In the genomic region with DNA sequence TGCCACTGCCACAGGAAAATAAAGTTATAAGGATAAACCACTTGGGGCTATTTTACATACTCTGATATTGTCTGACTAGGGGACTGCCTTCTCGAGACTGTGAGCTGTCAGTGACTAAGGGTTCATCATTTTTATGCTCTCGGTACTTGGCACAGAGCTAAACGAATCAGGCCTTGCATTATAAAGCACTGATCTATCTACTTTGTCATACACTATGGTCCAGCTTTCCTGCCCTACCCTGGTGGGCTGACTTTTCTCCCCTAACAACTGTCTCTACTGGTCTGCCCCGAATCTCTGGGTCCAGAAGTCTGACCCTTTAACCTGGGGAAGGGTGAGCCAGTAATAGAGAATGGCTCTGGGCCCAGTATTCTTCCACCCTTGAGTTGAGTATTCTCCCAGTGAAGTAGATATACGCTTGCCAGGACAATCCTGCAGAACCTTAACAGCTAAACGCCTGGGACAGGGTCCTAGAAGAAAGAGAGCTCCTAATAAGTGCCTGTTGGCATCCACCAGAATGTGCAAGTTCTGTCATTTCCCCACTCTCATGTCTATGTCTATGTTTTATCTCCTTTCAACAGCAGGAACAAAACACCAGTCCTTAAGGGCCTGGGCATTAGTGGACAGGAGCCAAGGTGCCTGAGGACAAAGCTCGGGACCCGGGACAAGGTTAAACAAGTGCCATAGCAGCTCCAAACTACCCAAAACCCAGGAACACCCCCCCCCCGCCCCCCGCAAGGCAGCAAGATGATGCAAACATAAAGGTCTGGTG, we compare ENCODE assay signal across 9 cellular contexts. TPM values are rescaled to one million over a fixed set of nuclear protein-coding genes. Genes with fewer than 3 reads are reported as not detected.
DNase-seq lines count a peak whose midpoint lies in the region; ATAC-seq, FAIRE-seq and TF ChIP-seq lines count a peak whose summit lies in the region.
"Had no signal": no experiment of that assay in that cellular context is flagged by ENCODE, and none has a peak within 500 bp of the region (broad histone marks: within the 10 kb centered on the region; RNA-seq: fewer than 3 reads in every experiment).

No MANE protein-coding gene starts in this region.

- H3K56ac ChIP-seq in H1 (replicated peaks; ENCODE audit: insufficient read length, low read depth, low read length) = no peak overlapping the region

- H3K27me3 ChIP-seq in H1 (replicated peaks in 1 of 4; ENCODE audit: control insufficient read depth in 3 of 4, extremely low read depth in 1 of 4, insufficient read depth in 3 of 4, low read length in 3 of 4) = 0 out of 7 replicates have a peak, but pooled peaks cover 0 to 3% (median 0%) of the 10 kb centered on the region in 4 experiments

- peak overlapping the region; percentile 44 to 87 (median 72) for H3K4me3 Mint-ChIP-seq in naive B cell

- H3K23ac ChIP-seq in H1 (ENCODE audit: insufficient read length) = no peak overlapping the region

- FAIRE-seq in H1 (lab: Jason Lieb, UNC) = no peak
- FAIRE-seq: islet of Langerhans had no signal

- H3K23me2 ChIP-seq in H1 (ENCODE audit: low read depth, low read length) = peaks cover 10% of the 10 kb centered on the region; the same call in 1 of the 2 replicates

- peaks cover 0 to 9% of the 10 kb centered on the region in 2 experiments; a peak in 1 of 4 replicates for H3K79me2 ChIP-seq in H1 (ENCODE audit: control insufficient read depth in 1 of 2, insufficient read depth in 2 of 2, low read length in 2 of 2)

- H2BK12ac ChIP-seq in H1 (ENCODE audit: low read depth, low read length) = peak overlapping the region; percentile 19; the same call in 1 of the 2 replicates

- TF ChIP-seq CTCF in H1 (IDR thresholded peaks at IDR 0.05; ENCODE audit: control extremely low read depth in 1 of 3, insufficient read depth in 1 of 3, low read depth in 1 of 3, low read length in 3 of 3) = no peak

- H2BK15ac ChIP-seq in H1 (ENCODE audit: low read length) = no peak overlapping the region

- no peak overlapping the region for H4K8ac ChIP-seq in H1 (ENCODE audit: extremely low read depth, insufficient read depth, low read length)

- H4K20me1 ChIP-seq in H1 (replicated peaks in 1 of 2; ENCODE audit: control insufficient read depth in 1 of 2, insufficient read depth in 2 of 2, low read length in 2 of 2) = no peaks in the 10 kb centered on the region

- no peak for TF ChIP-seq RAD21 in H1 (IDR thresholded peaks at IDR 0.05 in 1 of 2, conservative IDR thresholded peaks at IDR 0.05 in 1 of 2; ENCODE audit: low read depth in 2 of 2, low read length in 2 of 2)

- no peak for TF ChIP-seq POLR2A in H1 (IDR thresholded peaks at IDR 0.05; ENCODE audit: control extremely low read depth in 1 of 2, low read depth in 2 of 2, low read length in 2 of 2)

- H3K4me1 ChIP-seq in H1 (replicated peaks in 1 of 4; ENCODE audit: control insufficient read depth in 3 of 4, insufficient read depth in 4 of 4, low read length in 3 of 4) = peaks cover 3 to 8% (median 5%) of the 10 kb centered on the region in 4 experiments; a peak in 4 of 7 replicates

- CTCF ChIA-PET in H1 (lab: Charles Lee; ENCODE audit: partially characterized antibody) = interaction anchor here (0.6 to 2.7 kb wide), 6 partner anchors 14 to 27 kb away, joined by 3 to 13 read pairs (median 4); no protein-coding TSS in a partner anchor

- peak overlapping the region; percentile 70 to 80 (median 73) for H3K4me3 ChIP-seq in H1 (ENCODE audit: extremely low read depth in 1 of 4, insufficient read depth in 2 of 4, low read depth in 3 of 4, low read length in 4 of 4)

- H3K9me3 Mint-ChIP-seq in naive B cell = no peaks in the 10 kb centered on the region

- no peak overlapping the region for H4K91ac ChIP-seq in H1 (replicated peaks; ENCODE audit: insufficient read length, low read length)

- no peak overlapping the region for H4K5ac ChIP-seq in H1 (ENCODE audit: insufficient read length, low read depth, low read length)

- no peaks in the 10 kb centered on the region for H3K36me3 Mint-ChIP-seq in naive B cell

- TF ChIP-seq EP300 in H1 (IDR thresholded peaks at IDR 0.05; ENCODE audit: borderline replicate concordance in 1 of 2, low read depth in 2 of 2, low read length in 2 of 2) = no peak

- H3K27me3 Mint-ChIP-seq in naive B cell = peaks cover 64 to 66% (median 64%) of the 10 kb centered on the region in 3 donors

- H3K9me3 ChIP-seq in H1 (ENCODE audit: insufficient read depth in 2 of 2, low read depth in 1 of 2, low read length in 1 of 2) = no peaks in the 10 kb centered on the region

- POLR2A ChIA-PET in H1 (lab: Charles Lee; ENCODE audit: partially characterized antibody) = interaction anchor here (0.8 to 2.4 kb wide), 6 partner anchors 9 to 353 kb away, joined by 3 to 10 read pairs (median 4); a partner anchor contains a TSS

- H3K14ac ChIP-seq in H1 (ENCODE audit: insufficient read length) = no peak overlapping the region

- no peak overlapping the region for H2BK5ac ChIP-seq in H1 (ENCODE audit: low read depth, low read length)

- H3K79me1 ChIP-seq in H1 (ENCODE audit: low read depth, low read length) = no peaks in the 10 kb centered on the region

- peak overlapping the region; percentile 71 for H2BK120ac ChIP-seq in H1 (replicated peaks; ENCODE audit: low read depth, low read length)

- DNase-seq in AG08395 (ENCODE audit: low spot score) = peak; percentile 76
- peak; percentile 76 for DNase-seq in LHCN-M2 (ENCODE audit: low read depth)
- DNase-seq in H1 (ENCODE audit: low read depth in 1 of 2, low spot score in 2 of 2) = no peak
- no peak for DNase-seq in naive B cell
- no peak for DNase-seq in CD1c-positive myeloid dendritic cell (ENCODE audit: extremely low spot score)
- DNase-seq in D341Med (ENCODE audit: low spot score) = no peak
- no peak for DNase-seq in NCI-H526 (lab: John Stamatoyannopoulos, UW)

- H3K18ac ChIP-seq in H1 (ENCODE audit: extremely low read depth, low read length) = peak overlapping the region; percentile 33; the same call in 1 of the 2 replicates

- no peak overlapping the region for H2AK5ac ChIP-seq in H1 (ENCODE audit: low read depth, low read length)

- H3K27ac ChIP-seq in H1 (ENCODE audit: low read depth, low read length) = 0 out of 2 replicates have a peak overlapping the region, but pooled peaks have one; percentile 19

- no peak for ATAC-seq in naive B cell (ENCODE audit: low read depth in 2 of 2)
- ATAC-seq in HG03039 (IDR thresholded peaks at IDR 0.05; ENCODE audit: unreplicated experiment) = no peak

- H2BK20ac ChIP-seq in H1 (ENCODE audit: low read length) = no peak overlapping the region

- peak overlapping the region; percentile 36 to 90 for H3K4me2 ChIP-seq in H1 (ENCODE audit: insufficient read depth in 1 of 2, low read depth in 2 of 2, low read length in 2 of 2)

- H3K36me3 ChIP-seq in H1 (ENCODE audit: control insufficient read depth in 2 of 4, insufficient read depth in 4 of 4, low read length in 3 of 4) = no peaks in the 10 kb centered on the region

- 58% methylated on average over 10 of the region's 10 CpGs; no CpG with 5 or more reads in 1 of the 2 experiments for WGBS in H1 (ENCODE audit: extremely low coverage in 1 of 2, insufficient coverage in 1 of 2, insufficient read length in 1 of 2, insufficient replicate concordance in 2 of 2, low coverage in 1 of 2, low lambda C conversion rate in 2 of 2, missing lambda C conversion rate in 1 of 2), 2 experiments

- no peak overlapping the region for H3K9ac ChIP-seq in H1 (replicated peaks in 1 of 4; ENCODE audit: extremely low read depth in 1 of 4, low read depth in 3 of 4, low read length in 3 of 4)

- H2AFZ ChIP-seq in H1 (ENCODE audit: low read length) = 0 out of 2 replicates have a peak overlapping the region, but pooled peaks have one; percentile 79

- peaks cover 5 to 12% (median 6%) of the 10 kb centered on the region in 3 donors for H3K4me1 Mint-ChIP-seq in naive B cell

- H3K27ac Mint-ChIP-seq in naive B cell = no peak overlapping the region

- H3K4ac ChIP-seq in H1 (replicated peaks; ENCODE audit: insufficient read length, low read depth, low read length) = peak overlapping the region; percentile 16

RNA-seq across cellular contexts. Expression of a gene that starts 1.3 kb away (rescaled TPM):
- 43.6 and 45.0 TPM in 2 replicates for total RNA-seq in LHCN-M2 (2014; rRNA removed)
- polyA plus RNA-seq in LHCN-M2 (2012) = 71.7 TPM
- total RNA-seq in H1 (2021; fragmentation: NEBNext Ultra II Directional; extraction: Animal tissue kit (Norgen Biotek cat#: 25700)) = 20.2 and 21.0 TPM in 2 replicates
- polyA plus RNA-seq in H1 (2011; rRNA removed) = 23.9 and 24.7 TPM in 2 replicates
- 24.6 TPM for polyA plus RNA-seq in H1 (2011; cell fraction: cytosol; rRNA removed)
- 15.6 TPM for polyA plus RNA-seq in H1 (2011; cell fraction: nucleus; rRNA removed)
- 21.5 to 30.2 TPM (median 23.2 TPM) in 4 replicates for polyA plus RNA-seq in H1 (2012, experiment 1 of 2)
- polyA plus RNA-seq in H1 (2012, experiment 2 of 2) = 15.6 TPM
- 17.0 TPM for polyA plus RNA-seq in H1 (2013, experiment 1 of 2)
- 17.2 TPM for polyA plus RNA-seq in H1 (2013, experiment 2 of 2)
- polyA minus RNA-seq in H1 (2011; rRNA and poly(A)+ RNA removed) = 12.1 and 12.8 TPM in 2 replicates
- polyA minus RNA-seq in H1 (2011; cell fraction: cytosol; rRNA and poly(A)+ RNA removed) = 5.7 TPM
- 15.3 TPM for polyA minus RNA-seq in H1 (2011; cell fraction: nucleus; rRNA and poly(A)+ RNA removed)
- polyA plus RNA-seq in naive B cell (ENCODE audit: low read depth in 6 of 6) = not detected

RNA-seq across cellular contexts. Expression of a gene that starts 39.5 kb away (rescaled TPM):
- total RNA-seq in LHCN-M2 (2014; rRNA removed) = 8.0 and 8.9 TPM in 2 replicates
- 1.3 TPM for polyA plus RNA-seq in LHCN-M2 (2012)
- total RNA-seq in H1 (2021; fragmentation: NEBNext Ultra II Directional; extraction: Animal tissue kit (Norgen Biotek cat#: 25700)) = 3.4 and 4.5 TPM in 2 replicates
- polyA plus RNA-seq in H1 (2011; rRNA removed) (2.8 and 3.2 TPM in 2 replicates), naive B cell (ENCODE audit: low read depth in 6 of 6) (under 1 TPM in 2 of 6 donors, not detected in 4; 0.13 to 0.19 TPM)
- polyA plus RNA-seq in H1 (2011; cell fraction: cytosol; rRNA removed) = 3.8 TPM
- polyA plus RNA-seq in H1 (2011; cell fraction: nucleus; rRNA removed) = 1.9 TPM
- 2.0 to 4.7 TPM (median 3.4 TPM) in 4 replicates for polyA plus RNA-seq in H1 (2012, experiment 1 of 2)
- polyA plus RNA-seq in H1 (2012, experiment 2 of 2) = 0.62 TPM
- 2.7 TPM for polyA plus RNA-seq in H1 (2013, experiment 1 of 2)
- 2.7 TPM for polyA plus RNA-seq in H1 (2013, experiment 2 of 2)
- polyA minus RNA-seq in H1 (2011; rRNA and poly(A)+ RNA removed) = 1.5 and 2.0 TPM in 2 replicates
- 4.3 TPM for polyA minus RNA-seq in H1 (2011; cell fraction: cytosol; rRNA and poly(A)+ RNA removed)
- polyA minus RNA-seq in H1 (2011; cell fraction: nucleus; rRNA and poly(A)+ RNA removed) = 1.8 TPM

RNA-seq across cellular contexts. Expression of a gene that starts 39.9 kb away (rescaled TPM):
- total RNA-seq in LHCN-M2 (2014; rRNA removed) = 4.9 and 7.2 TPM in 2 replicates
- polyA plus RNA-seq in LHCN-M2 (2012) = 2.1 TPM
- total RNA-seq in H1 (2021; fragmentation: NEBNext Ultra II Directional; extraction: Animal tissue kit (Norgen Biotek cat#: 25700)) = 9.3 and 10.4 TPM in 2 replicates
- polyA plus RNA-seq in H1 (2011; rRNA removed) (5.0 TPM in 2 replicates), naive B cell (ENCODE audit: low read depth in 6 of 6) (under 1 TPM in 2 of 6 donors, not detected in 4; 0.26 to 0.63 TPM)
- polyA plus RNA-seq in H1 (2011; cell fraction: cytosol; rRNA removed) = 7.7 TPM
- 6.0 TPM for polyA plus RNA-seq in H1 (2011; cell fraction: nucleus; rRNA removed)
- polyA plus RNA-seq in H1 (2012, experiment 1 of 2) = 6.2 to 8.3 TPM (median 7.3 TPM) in 4 replicates
- 0.64 TPM for polyA plus RNA-seq in H1 (2012, experiment 2 of 2)
- polyA plus RNA-seq in H1 (2013, experiment 1 of 2) = 7.6 TPM
- 6.7 TPM for polyA plus RNA-seq in H1 (2013, experiment 2 of 2)
- polyA minus RNA-seq in H1 (2011; rRNA and poly(A)+ RNA removed) = 9.2 and 13.0 TPM in 2 replicates
- 7.0 TPM for polyA minus RNA-seq in H1 (2011; cell fraction: cytosol; rRNA and poly(A)+ RNA removed)
- 39.8 TPM for polyA minus RNA-seq in H1 (2011; cell fraction: nucleus; rRNA and poly(A)+ RNA removed)

Comparison
In these comparisons a context has a peak if more than half of its experiments do, and no peak if none do; other contexts are left out.
1. DNase-seq: peak in AG08395 (single experiment) and LHCN-M2 (single experiment); none in H1 (0 of 2), naive B cell (single experiment), CD1c-positive myeloid dendritic cell (single experiment), D341Med (single experiment) and NCI-H526 (0 of 2).